In genomic region chr17:49975531-49975930, GRCh38 we compare ENCODE assay signal across 31 cellular contexts. TPM values are rescaled to one million over a fixed set of nuclear protein-coding genes. Genes with fewer than 3 reads are reported as not detected.
"Had no signal": no experiment of that assay in that cellular context is flagged by ENCODE, and none has a peak within 500 bp of the region (broad histone marks: within the 10 kb centered on the region; RNA-seq: fewer than 3 reads in every experiment).

No MANE protein-coding gene starts in this region.

- DNase-seq: activated CD4-positive, alpha-beta T cell treated with anti-CD3 and anti-CD28 coated beads for 4 hours; activated CD4-positive, alpha-beta T cell treated with anti-CD3 and anti-CD28 coated beads, Interleukin-2, amount 50 U/mL, for 48 hours; activated CD4-positive, CD25-positive, alpha-beta regulatory T cell; activated CD8-positive, alpha-beta memory T cell treated with anti-CD3 and anti-CD28 coated beads, Interleukin-2, amount 50 U/mL, for 48 hours; activated naive CD4-positive, alpha-beta T cell; activated T-cell treated with anti-CD3 and anti-CD28 coated beads, Interleukin-2, amount 50 U/mL, for 4 hours; adrenal gland; brain microvascular endothelial cell; caudate nucleus; effector memory CD8-positive, alpha-beta T cell; gastrocnemius medialis; hypothalamus; left colon; nucleus accumbens; right lobe of liver; stimulated activated CD4-positive, alpha-beta T cell treated with anti-CD3 and anti-CD28 coated beads, Interleukin-1b, Interleukin-23, amount 100 ng/mL, for 48 hours; stomach; T-helper 9 cell had no signal

- H3K27ac ChIP-seq: adrenal gland, ascending aorta, brain microvascular endothelial cell, esophagus muscularis mucosa, gastrocnemius medialis, right lobe of liver, skin epidermis, stomach, suprapubic skin, tibial nerve, vagina had no signal

- H3K4me3 Mint-ChIP-seq: activated naive CD8-positive, alpha-beta T cell; activated T-cell treated with anti-CD3 and anti-CD28 coated beads, Interleukin-2, amount 50 U/mL, for 4 hours; effector memory CD8-positive, alpha-beta T cell; memory B cell; nephron had no signal

- H3K27ac Mint-ChIP-seq: activated naive CD8-positive, alpha-beta T cell; activated T-helper 2 cell treated with anti-CD3 and anti-CD28 coated beads, Interferon-gamma antibody, Interleukin-2, Interleukin-4, amounts not matched to agents 10 μg/mL and 5 μg/mL and 100 μg/mL, durations not matched to agents 14 hours and 24 hours and 36 hours; effector memory CD8-positive, alpha-beta T cell; memory B cell; nephron had no signal

- H3K36me3 Mint-ChIP-seq: activated naive CD8-positive, alpha-beta T cell; memory B cell had no signal

- ATAC-seq: activated T-cell treated with anti-CD3 and anti-CD28 coated beads, Interleukin-2, amount 50 U/mL, for 4 hours; effector memory CD8-positive, alpha-beta T cell; gastrocnemius medialis; right lobe of liver had no signal

- H3K9me3 Mint-ChIP-seq: activated T-cell treated with anti-CD3 and anti-CD28 coated beads, Interleukin-2, amount 50 U/mL, for 4 hours; activated T-helper 2 cell treated with anti-CD3 and anti-CD28 coated beads, Interferon-gamma antibody, Interleukin-2, Interleukin-4, amounts not matched to agents 10 μg/mL and 5 μg/mL and 100 μg/mL, durations not matched to agents 14 hours and 24 hours and 36 hours; effector memory CD8-positive, alpha-beta T cell; memory B cell; nephron had no signal

- H3K4me1 ChIP-seq: right lobe of liver had no signal

- H3K9me3 ChIP-seq: adrenal gland, ascending aorta, esophagus muscularis mucosa, gastrocnemius medialis, right lobe of liver, stomach, suprapubic skin, tibial nerve, vagina had no signal

- H3K36me3 ChIP-seq: adrenal gland, ascending aorta, brain microvascular endothelial cell, esophagus muscularis mucosa, gastrocnemius medialis, right lobe of liver, stomach, suprapubic skin, tibial nerve, vagina had no signal

- H3K4me3 ChIP-seq: adrenal gland, ascending aorta, esophagus muscularis mucosa, gastrocnemius medialis, right lobe of liver, skin epidermis, stomach, suprapubic skin, tibial nerve, vagina had no signal

RNA-seq across cellular contexts. Expression of gene DLX4, which starts 6.5 kb away (rescaled TPM):
- total RNA-seq: activated T-helper 2 cell treated with anti-CD3 and anti-CD28 coated beads, Interferon-gamma antibody, Interleukin-2, Interleukin-4, amounts not matched to agents 10 μg/mL and 5 μg/mL and 100 μg/mL, durations not matched to agents 14 hours and 24 hours and 36 hours; ascending aorta; dermis microvascular lymphatic vessel endothelial cell; esophagus muscularis mucosa; gastrocnemius medialis; myocyte; right lobe of liver; stomach; tibial nerve had no signal

RNA-seq across cellular contexts. Expression of gene DLX3, which starts 19.5 kb away (rescaled TPM):
- total RNA-seq: activated T-helper 2 cell treated with anti-CD3 and anti-CD28 coated beads, Interferon-gamma antibody, Interleukin-2, Interleukin-4, amounts not matched to agents 10 μg/mL and 5 μg/mL and 100 μg/mL, durations not matched to agents 14 hours and 24 hours and 36 hours; dermis microvascular lymphatic vessel endothelial cell; gastrocnemius medialis; left colon; mononuclear cell; right lobe of liver; stomach had no signal
